ENCODE assay signal across 8 cellular contexts in the genomic region with DNA sequence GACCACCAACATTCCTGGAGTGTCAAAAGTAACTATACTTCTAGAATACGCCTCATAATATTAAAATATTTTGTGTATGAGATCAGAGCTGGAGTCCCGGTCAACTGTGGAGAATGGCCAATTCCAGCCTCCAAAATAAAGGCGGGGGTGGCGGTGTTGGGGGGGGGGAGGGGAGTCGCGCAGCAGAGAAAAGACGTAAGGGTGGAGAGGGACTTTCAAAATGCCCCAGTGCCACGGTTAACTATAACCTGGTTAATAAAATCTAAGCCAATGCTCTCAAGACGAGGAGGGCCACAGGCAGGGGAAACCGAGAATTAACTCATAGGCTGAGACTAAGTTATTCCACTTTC. TPM values are rescaled to one million over a fixed set of nuclear protein-coding genes. Genes with fewer than 3 reads are reported as not detected.
DNase-seq lines count a peak whose midpoint lies in the region; ATAC-seq and TF ChIP-seq lines count a peak whose summit lies in the region.

No MANE protein-coding gene starts in this region.

- no peaks in the 10 kb centered on the region for H3K36me3 ChIP-seq in endocrine pancreas (ENCODE audit: control insufficient read depth, insufficient read depth, low read length)

- peak overlapping the region; percentile 88 for H3K9ac ChIP-seq in endocrine pancreas (ENCODE audit: control insufficient read depth, insufficient read depth, low read length)

- peak; percentile 45 for DNase-seq in NCI-H146 (lab: John Stamatoyannopoulos, UW)
- DNase-seq in NCI-H146 treated with DMSO at 0.1 percent for 48 hours (lab: John Stamatoyannopoulos, UW; ENCODE audit: unreplicated experiment): no peak
- DNase-seq in mucosa of gallbladder (ENCODE audit: low spot score): peak; percentile 17
- no peak for DNase-seq in foreskin melanocyte

- ATAC-seq in HG03039 (IDR thresholded peaks at IDR 0.05; ENCODE audit: unreplicated experiment) (peak; percentile 0), SK-N-SH treated with all-trans-retinoic acid at 6 μM for 48 hours (peak; percentile 5), HG03521 (IDR thresholded peaks at IDR 0.05; ENCODE audit: unreplicated experiment) (no peak)

- peaks cover 5% of the 10 kb centered on the region for H3K4me1 ChIP-seq in endocrine pancreas (ENCODE audit: control insufficient read depth, insufficient read depth, low read length)

- H3K27me3 ChIP-seq in endocrine pancreas (ENCODE audit: control insufficient read depth, insufficient read depth, low read length): no peaks in the 10 kb centered on the region

- H3K4me3 ChIP-seq in endocrine pancreas (ENCODE audit: control insufficient read depth, insufficient read depth, low read length): peak overlapping the region; percentile 82

- no peaks in the 10 kb centered on the region for H3K9me3 ChIP-seq in endocrine pancreas (ENCODE audit: control insufficient read depth, low read length)

TF ChIP-seq in SK-N-SH treated with all-trans-retinoic acid at 6 μM for 48 hours, 23 proteins besides CTCF, POLR2A, EP300 and RAD21:
- TF ChIP-seq ESRRG (CRISPR knock-in tag; IDR thresholded peaks at IDR 0.05) (no peak), BACH2 (CRISPR knock-in tag; IDR thresholded peaks at IDR 0.05; ENCODE audit: borderline replicate concordance) (no peak), CREB5 (CRISPR knock-in tag; IDR thresholded peaks at IDR 0.05; ENCODE audit: low read depth) (no peak), ARNTL (CRISPR knock-in tag; IDR thresholded peaks at IDR 0.05; ENCODE audit: borderline replicate concordance, low read depth) (no peak), ZNF8 (CRISPR knock-in tag; IDR thresholded peaks at IDR 0.05) (no peak), ZNF70 (CRISPR knock-in tag; IDR thresholded peaks at IDR 0.05) (no peak), TSHZ2 (CRISPR knock-in tag; IDR thresholded peaks at IDR 0.05) (no peak), PPARA (CRISPR knock-in tag; IDR thresholded peaks at IDR 0.05; ENCODE audit: borderline replicate concordance) (no peak), ZC3H10 (CRISPR knock-in tag; IDR thresholded peaks at IDR 0.05) (no peak), OSR1 (CRISPR knock-in tag; IDR thresholded peaks at IDR 0.05) (no peak)
- TF ChIP-seq, protein P1, sequence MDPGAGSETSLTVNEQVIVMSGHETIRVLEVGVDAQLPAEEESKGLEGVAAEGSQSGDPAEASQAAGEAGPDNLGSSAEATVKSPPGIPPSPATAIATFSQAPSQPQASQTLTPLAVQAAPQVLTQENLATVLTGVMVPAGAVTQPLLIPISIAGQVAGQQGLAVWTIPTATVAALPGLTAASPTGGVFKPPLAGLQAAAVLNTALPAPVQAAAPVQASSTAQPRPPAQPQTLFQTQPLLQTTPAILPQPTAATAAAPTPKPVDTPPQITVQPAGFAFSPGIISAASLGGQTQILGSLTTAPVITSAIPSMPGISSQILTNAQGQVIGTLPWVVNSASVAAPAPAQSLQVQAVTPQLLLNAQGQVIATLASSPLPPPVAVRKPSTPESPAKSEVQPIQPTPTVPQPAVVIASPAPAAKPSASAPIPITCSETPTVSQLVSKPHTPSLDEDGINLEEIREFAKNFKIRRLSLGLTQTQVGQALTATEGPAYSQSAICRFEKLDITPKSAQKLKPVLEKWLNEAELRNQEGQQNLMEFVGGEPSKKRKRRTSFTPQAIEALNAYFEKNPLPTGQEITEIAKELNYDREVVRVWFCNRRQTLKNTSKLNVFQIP (CRISPR knock-in tag; IDR thresholded peaks at IDR 0.05; ENCODE audit: borderline replicate concordance, low read depth): no peak
- TF ChIP-seq, protein P2, sequence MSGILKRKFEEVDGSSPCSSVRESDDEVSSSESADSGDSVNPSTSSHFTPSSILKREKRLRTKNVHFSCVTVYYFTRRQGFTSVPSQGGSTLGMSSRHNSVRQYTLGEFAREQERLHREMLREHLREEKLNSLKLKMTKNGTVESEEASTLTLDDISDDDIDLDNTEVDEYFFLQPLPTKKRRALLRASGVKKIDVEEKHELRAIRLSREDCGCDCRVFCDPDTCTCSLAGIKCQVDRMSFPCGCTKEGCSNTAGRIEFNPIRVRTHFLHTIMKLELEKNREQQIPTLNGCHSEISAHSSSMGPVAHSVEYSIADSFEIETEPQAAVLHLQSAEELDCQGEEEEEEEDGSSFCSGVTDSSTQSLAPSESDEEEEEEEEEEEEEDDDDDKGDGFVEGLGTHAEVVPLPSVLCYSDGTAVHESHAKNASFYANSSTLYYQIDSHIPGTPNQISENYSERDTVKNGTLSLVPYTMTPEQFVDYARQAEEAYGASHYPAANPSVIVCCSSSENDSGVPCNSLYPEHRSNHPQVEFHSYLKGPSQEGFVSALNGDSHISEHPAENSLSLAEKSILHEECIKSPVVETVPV (CRISPR knock-in tag; IDR thresholded peaks at IDR 0.05): no peak

RNA-seq across cellular contexts. Expression of gene NUP153, which starts 1.3 kb away (rescaled TPM):
- 28.5 TPM for total RNA-seq in mucosa of gallbladder

Comparison
In these comparisons a context has a peak if more than half of its experiments do, and no peak if none do; other contexts are left out.
1. DNase-seq: peak in NCI-H146 (single experiment) and mucosa of gallbladder (single experiment); none in NCI-H146 treated with DMSO at 0.1 percent for 48 hours (single experiment) and foreskin melanocyte (single experiment).